Comparison of ENCODE assay signal across 10 cellular contexts in genomic region chr11:41431784-41432183, GRCh38. TPM values are rescaled to one million over a fixed set of nuclear protein-coding genes. Genes with fewer than 3 reads are reported as not detected.
DNase-seq lines count a peak whose midpoint lies in the region; ATAC-seq and TF ChIP-seq lines count a peak whose summit lies in the region.
"Had no signal": no experiment of that assay in that cellular context is flagged by ENCODE, and none has a peak within 500 bp of the region (broad histone marks: within the 10 kb centered on the region; RNA-seq: fewer than 3 reads in every experiment).

No MANE protein-coding gene starts in this region.

- no peak for ATAC-seq in HG03432 (IDR thresholded peaks at IDR 0.05; ENCODE audit: unreplicated experiment)

- no peak overlapping the region for H3K27ac ChIP-seq in brain microvascular endothelial cell

- DNase-seq in NCI-H748 (lab: John Stamatoyannopoulos, UW; ENCODE audit: unreplicated experiment) (peak; percentile 21), NCI-H748 treated with DMSO at 0.1 percent for 48 hours (lab: John Stamatoyannopoulos, UW) (no peak), NCI-H146 (lab: John Stamatoyannopoulos, UW) (peak; percentile 16), brain microvascular endothelial cell (no peak), retinal pigment epithelial cell (ENCODE audit: low read depth) (no peak), cortex of kidney (lab: John Stamatoyannopoulos, UW) (no peak), occipital lobe (lab: John Stamatoyannopoulos, UW) (no peak)
- DNase-seq: anterior cingulate cortex, foreskin melanocyte had no signal

- in situ Hi-C loops in brain microvascular endothelial cell (cut with HindIII; ENCODE audit: low pct_ligation_motif_present, low sequenced_read_pairs), result no loop called here

- TF ChIP-seq CTCF in brain microvascular endothelial cell (IDR thresholded peaks at IDR 0.05; ENCODE audit: low read depth, low read length, missing control alignments) (peak; percentile 58), retinal pigment epithelial cell (conservative IDR thresholded peaks at IDR 0.05; ENCODE audit: low read depth, low read length) (peak; percentile 66)

- H3K36me3 ChIP-seq in brain microvascular endothelial cell (replicated peaks), result no peaks in the 10 kb centered on the region

- no peak overlapping the region for H3K4me3 ChIP-seq in brain microvascular endothelial cell (ENCODE audit: low read depth, low read length)
- H3K4me3 ChIP-seq in retinal pigment epithelial cell (ENCODE audit: low read length), result no peak overlapping the region

- H3K27me3 ChIP-seq in brain microvascular endothelial cell (replicated peaks), result no peaks in the 10 kb centered on the region

RNA-seq across cellular contexts. Expression of gene LRRC4C, which starts 27.7 kb away (rescaled TPM):
- total RNA-seq in occipital lobe, result 90.6 TPM

Comparison
In these comparisons a context has a peak if more than half of its experiments do, and no peak if none do; other contexts are left out.
1. DNase-seq: peak in NCI-H748 (single experiment) and NCI-H146 (single experiment); none in NCI-H748 treated with DMSO at 0.1 percent for 48 hours (single experiment), brain microvascular endothelial cell (single experiment), retinal pigment epithelial cell (single experiment), cortex of kidney (single experiment) and occipital lobe (single experiment).